In the genomic region with DNA sequence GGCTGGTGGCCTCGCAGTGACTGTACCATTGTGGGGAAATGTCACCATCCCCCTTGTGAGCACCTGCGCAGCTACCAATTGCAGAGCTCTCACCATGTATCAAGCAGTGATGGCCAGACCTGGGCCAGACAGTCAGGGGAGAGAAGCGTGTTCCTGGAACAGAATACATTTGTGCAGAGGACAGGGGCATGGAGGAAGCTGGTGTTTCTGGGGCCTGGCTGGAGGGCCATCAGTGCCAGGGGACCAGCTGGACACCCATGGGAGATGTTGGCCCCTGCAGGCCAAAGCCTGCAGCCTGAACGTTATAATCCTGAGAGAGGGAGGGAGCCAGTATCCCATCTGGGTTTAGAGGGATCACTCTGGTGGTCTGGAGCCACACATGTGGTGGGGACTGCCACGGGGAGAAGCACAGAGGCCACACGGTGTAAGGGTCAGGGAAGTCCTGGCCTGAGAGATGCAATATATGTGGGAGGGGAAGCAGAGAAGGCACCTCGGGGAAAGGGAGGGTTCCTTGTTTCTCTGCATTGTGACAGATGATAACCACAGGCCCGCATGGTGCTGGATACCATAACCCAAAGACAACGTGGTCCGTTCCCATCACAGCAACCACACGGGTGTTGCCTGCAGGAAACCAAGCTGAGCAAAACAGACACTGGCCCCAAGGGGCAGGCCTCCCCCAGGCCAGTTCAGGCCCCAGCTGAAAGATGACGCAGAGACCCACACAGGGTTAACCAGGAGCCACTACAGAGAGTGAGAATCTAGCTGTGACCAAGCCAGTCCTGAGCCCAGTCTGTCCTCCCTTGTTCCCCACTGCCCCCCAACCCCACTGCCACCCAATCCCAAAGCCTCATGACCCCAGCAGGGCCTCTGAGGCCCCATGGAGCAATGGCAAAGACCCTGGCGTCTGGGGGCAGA, we compare ENCODE assay signal across 20 cellular contexts.
DNase-seq lines count a peak whose midpoint lies in the region; ATAC-seq and TF ChIP-seq lines count a peak whose summit lies in the region.
"Had no signal": no experiment of that assay in that cellular context is flagged by ENCODE, and none has a peak within 500 bp of the region (broad histone marks: within the 10 kb centered on the region; RNA-seq: fewer than 3 reads in every experiment).

No MANE protein-coding gene starts in this region.

- peak; percentile 41 for DNase-seq in activated CD8-positive, alpha-beta memory T cell treated with anti-CD3 and anti-CD28 coated beads, Interleukin-2, amount 50 U/mL, for 48 hours
- no peak for DNase-seq in activated CD8-positive, alpha-beta memory T cell treated with anti-CD3 and anti-CD28 coated beads, Interleukin-2, amount 50 U/mL, for 4 hours
- DNase-seq in coronary artery (ENCODE audit: low spot score) (peak; percentile 69), sciatic nerve (ENCODE audit: low spot score) (peak; percentile 33), NCI-H2081 treated with DMSO at 0.1 percent for 48 hours (lab: John Stamatoyannopoulos, UW) (no peak), T-helper 1 cell (no peak)
- DNase-seq: activated CD4-positive, alpha-beta T cell treated with anti-CD3 and anti-CD28 coated beads, Interleukin-2, amount 10 ng/mL, durations not matched to agents 24 days and 14 days; activated naive CD4-positive, alpha-beta T cell treated with anti-CD3 and anti-CD28 coated beads for 36 hours; COR-L47; effector memory CD4-positive, alpha-beta T cell; NCI-H2171; NCI-H526; psoas muscle; RPMI8226; small intestine; stimulated activated CD4-positive, alpha-beta T cell treated with anti-CD3 and anti-CD28 coated beads, Interleukin-4, amount 100 ng/mL, for 4 hours had no signal

- no peaks in the 10 kb centered on the region for H3K36me3 ChIP-seq in KMS-11 (ENCODE audit: insufficient read depth)
- H3K36me3 ChIP-seq: esophagus muscularis mucosa, HAP-1 had no signal

- no peak overlapping the region for H3K9ac ChIP-seq in KMS-11

- peak overlapping the region; percentile 49; the same call in 1 of the 2 replicates for H3K4me2 ChIP-seq in KMS-11

- H3K4me1 ChIP-seq in KMS-11 (ENCODE audit: low read depth, poor library complexity, severe bottlenecking): peaks cover 25% of the 10 kb centered on the region
- H3K4me1 ChIP-seq: esophagus muscularis mucosa, HAP-1, psoas muscle had no signal

- no peaks in the 10 kb centered on the region for H4K20me1 ChIP-seq in KMS-11 (ENCODE audit: insufficient read depth)

- intact Hi-C loops in sciatic nerve (cut with DNase I): no loop called here

- H3K4me3 ChIP-seq in KMS-11 (IDR thresholded peaks at IDR 0.05; ENCODE audit: insufficient read depth, low read depth, low read length) (no peak overlapping the region), coronary artery (no peak overlapping the region)
- H3K4me3 ChIP-seq: esophagus muscularis mucosa, HAP-1, psoas muscle had no signal

- no peaks in the 10 kb centered on the region for H3K27me3 ChIP-seq in KMS-11 (ENCODE audit: insufficient read depth, low read depth)

- H3K79me2 ChIP-seq in KMS-11 (ENCODE audit: insufficient read depth, low read depth): no peaks in the 10 kb centered on the region

- H3K27ac ChIP-seq in KMS-11 (no peak overlapping the region), coronary artery (no peak overlapping the region)
- H3K27ac ChIP-seq: esophagus muscularis mucosa, psoas muscle had no signal

- ATAC-seq in sciatic nerve (no peak), GM18520 (IDR thresholded peaks at IDR 0.05; ENCODE audit: unreplicated experiment) (no peak)

- H2AFZ ChIP-seq in KMS-11 (ENCODE audit: low read depth): no peak overlapping the region

- TF ChIP-seq CTCF in KMS-11 (conservative IDR thresholded peaks at IDR 0.05; ENCODE audit: low read depth, low read length): no peak
- TF ChIP-seq CTCF in coronary artery (IDR thresholded peaks at IDR 0.05): no peak

Comparison
In these comparisons a context has a peak if more than half of its experiments do, and no peak if none do; other contexts are left out.
1. DNase-seq: peak in activated CD8-positive, alpha-beta memory T cell treated with anti-CD3 and anti-CD28 coated beads, Interleukin-2, amount 50 U/mL, for 48 hours (single experiment), coronary artery (single experiment) and sciatic nerve (single experiment); none in activated CD8-positive, alpha-beta memory T cell treated with anti-CD3 and anti-CD28 coated beads, Interleukin-2, amount 50 U/mL, for 4 hours (single experiment), NCI-H2081 treated with DMSO at 0.1 percent for 48 hours (single experiment) and T-helper 1 cell (0 of 5).